ENCODE assay signal across 18 cellular contexts in the genomic region with DNA sequence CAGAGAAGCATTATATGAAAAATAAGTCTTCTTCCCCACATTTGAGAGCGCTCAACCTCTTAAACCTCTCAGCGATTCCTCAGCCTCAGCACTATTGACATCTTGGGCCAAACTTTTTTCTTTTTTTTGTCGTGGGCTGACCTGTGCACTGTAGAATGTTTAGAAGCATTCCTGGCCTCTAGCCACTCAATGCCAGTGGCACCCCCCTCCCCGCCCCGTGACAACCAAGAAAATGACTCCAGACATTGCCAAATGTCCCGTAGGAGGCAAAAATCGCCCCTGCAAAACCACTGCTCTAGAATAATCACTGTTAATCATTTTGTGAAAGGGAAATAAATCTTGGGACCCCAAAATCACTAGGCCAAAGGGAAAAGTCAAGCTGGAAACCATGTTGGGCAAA.
A peak's percentile ranks its signal among the peaks of the same experiment; 100 is the strongest.
DNase-seq lines count a peak whose midpoint lies in the region; ATAC-seq and TF ChIP-seq lines count a peak whose summit lies in the region.
"Had no signal": no experiment of that assay in that cellular context is flagged by ENCODE, and none has a peak within 500 bp of the region (broad histone marks: within the 10 kb centered on the region; RNA-seq: fewer than 3 reads in every experiment).

No MANE protein-coding gene starts in this region.

- dilution Hi-C loops in mammary epithelial cell (cut with HindIII; ENCODE audit: low sequenced_read_pairs) = no loop called here

- H3K4me1 Mint-ChIP-seq in MCF 10A (ENCODE audit: insufficient read depth, unreplicated experiment) = peaks cover 20% of the 10 kb centered on the region
- H3K4me1 Mint-ChIP-seq in memory B cell = peaks cover 50% of the 10 kb centered on the region
- H3K4me1 Mint-ChIP-seq in activated CD8-positive, alpha-beta T cell treated with anti-CD3 and anti-CD28 coated beads for 36 hours (ENCODE audit: low read depth) = peaks cover 4% of the 10 kb centered on the region

- BruUV-seq in mammary epithelial cell (replicated peaks; lab: Mats Ljungman, UMichigan) (no TSS peak), MCF 10A (replicated peaks; lab: Mats Ljungman, UMichigan) (no TSS peak)

- no peaks in the 10 kb centered on the region for H4K20me1 ChIP-seq in mammary epithelial cell (ENCODE audit: insufficient read depth, low read length)

- H3K4me3 Mint-ChIP-seq in MCF 10A (ENCODE audit: unreplicated experiment) = no peak overlapping the region
- H3K4me3 Mint-ChIP-seq in memory B cell = no peak overlapping the region
- H3K4me3 Mint-ChIP-seq in activated CD8-positive, alpha-beta T cell treated with anti-CD3 and anti-CD28 coated beads for 36 hours = no peak overlapping the region
- H3K4me3 Mint-ChIP-seq: activated CD4-positive, alpha-beta T cell treated with anti-CD3 and anti-CD28 coated beads, Interleukin-2, amount 10 ng/mL, durations not matched to agents 7 days and 5 days; CD4-positive, CD25-positive, alpha-beta regulatory T cell had no signal

- H3K9me3 ChIP-seq in mammary epithelial cell (replicated peaks; ENCODE audit: insufficient read depth, low read length) (no peaks in the 10 kb centered on the region), upper lobe of right lung (no peaks in the 10 kb centered on the region)
- H3K9me3 ChIP-seq: heart left ventricle, Peyer's patch, spleen, testis had no signal

- H3K4me1 ChIP-seq in mammary epithelial cell (ENCODE audit: insufficient read depth, low read length) (peaks cover 3% of the 10 kb centered on the region), upper lobe of right lung (peaks cover 9% of the 10 kb centered on the region)
- H3K4me1 ChIP-seq: testis had no signal

- ATAC-seq in memory B cell (ENCODE audit: low read depth) = no peak
- ATAC-seq in upper lobe of right lung = peak; percentile 54
- ATAC-seq in activated CD8-positive, alpha-beta T cell treated with anti-CD3 and anti-CD28 coated beads for 36 hours = no peak

- H3K27ac ChIP-seq in mammary epithelial cell (ENCODE audit: insufficient read depth, low read depth, low read length) = no peak overlapping the region
- H3K27ac ChIP-seq in angular gyrus (ENCODE audit: low read depth, low read length) = peak overlapping the region; percentile 24
- no peak overlapping the region for H3K27ac ChIP-seq in upper lobe of right lung
- H3K27ac ChIP-seq: 22Rv1, heart left ventricle, testis had no signal

- H3K36me3 ChIP-seq in mammary epithelial cell (ENCODE audit: insufficient read depth, low read length) (no peaks in the 10 kb centered on the region), upper lobe of right lung (no peaks in the 10 kb centered on the region)
- H3K36me3 ChIP-seq: heart left ventricle, Peyer's patch, spleen had no signal

- no peak overlapping the region for H3K9ac ChIP-seq in mammary epithelial cell (ENCODE audit: insufficient read depth, low read length)

- H3K27me3 Mint-ChIP-seq in MCF 10A (ENCODE audit: insufficient read depth, unreplicated experiment) (no peaks in the 10 kb centered on the region), memory B cell (no peaks in the 10 kb centered on the region)
- H3K27me3 Mint-ChIP-seq in activated CD8-positive, alpha-beta T cell treated with anti-CD3 and anti-CD28 coated beads for 36 hours = no peaks in the 10 kb centered on the region
- H3K27me3 Mint-ChIP-seq: activated CD4-positive, alpha-beta T cell treated with anti-CD3 and anti-CD28 coated beads, Interleukin-2, amount 10 ng/mL, durations not matched to agents 7 days and 5 days; CD4-positive, CD25-positive, alpha-beta regulatory T cell had no signal

- H3K4me2 ChIP-seq in mammary epithelial cell (ENCODE audit: insufficient read depth, low read depth, low read length) = no peak overlapping the region

- DNase-seq in mammary epithelial cell (no peak), MCF 10A (ENCODE audit: unreplicated experiment) (no peak), memory B cell (ENCODE audit: low spot score in 2 of 2) (no peak), upper lobe of right lung (no peak), D341Med (ENCODE audit: low spot score) (no peak)
- no peak for DNase-seq in activated CD4-positive, alpha-beta T cell treated with anti-CD3 and anti-CD28 coated beads for 1 hour
- DNase-seq in activated CD8-positive, alpha-beta T cell treated with anti-CD3 and anti-CD28 coated beads for 36 hours = no peak
- DNase-seq: activated CD4-positive, alpha-beta T cell treated with anti-CD3 and anti-CD28 coated beads, Interleukin-2, amount 10 ng/mL, durations not matched to agents 7 days and 5 days; activated gamma-delta T cell treated with Interleukin-2 at 50 U/mL for 16 hours; CD4-positive, CD25-positive, alpha-beta regulatory T cell; GOT3; heart left ventricle; stimulated activated CD8-positive, alpha-beta memory T cell treated with anti-CD3 and anti-CD28 coated beads, Interleukin-4, amount 100 ng/mL, for 48 hours; testis had no signal

- POLR2A ChIA-PET in MCF 10A (lab: Yijun Ruan, JAX) = interaction anchor here (0.6 to 1.3 kb wide), 5 partner anchors 19 to 142 kb away, joined by 3 read pairs; partner anchors contain the start of gene CPEB4
- POLR2A ChIA-PET in activated CD8-positive, alpha-beta T cell treated with anti-CD3 and anti-CD28 coated beads for 36 hours (lab: Charles Lee) = interaction anchor here (1.1 kb wide), 1 partner anchor 13 kb away, joined by 4 read pairs; no protein-coding TSS in a partner anchor

- CTCF ChIA-PET in mammary epithelial cell (lab: Charles Lee; ENCODE audit: low non-redundant PET) = no interaction called here
- CTCF ChIA-PET in MCF 10A (lab: Yijun Ruan, JAX) = interaction anchor here (0.5 to 1.3 kb wide), 8 partner anchors 10 to 229 kb away, joined by 3 to 4 read pairs (median 3); no protein-coding TSS in a partner anchor
- CTCF ChIA-PET in activated CD8-positive, alpha-beta T cell treated with anti-CD3 and anti-CD28 coated beads for 36 hours (lab: Charles Lee) = no interaction called here

- TF ChIP-seq CTCF in mammary epithelial cell (conservative IDR thresholded peaks at IDR 0.05 in 1 of 2, IDR thresholded peaks at IDR 0.05 in 1 of 2; ENCODE audit: extremely low read depth in 1 of 2, insufficient read depth in 1 of 2, low read depth in 1 of 2, low read length in 2 of 2) (no peak), MCF 10A (IDR thresholded peaks at IDR 0.05; ENCODE audit: unreplicated experiment) (no peak), upper lobe of right lung (IDR thresholded peaks at IDR 0.05) (no peak)
- no peak for TF ChIP-seq CTCF in activated CD8-positive, alpha-beta T cell treated with anti-CD3 and anti-CD28 coated beads for 36 hours (IDR thresholded peaks at IDR 0.05)

- H3K79me2 ChIP-seq in mammary epithelial cell (ENCODE audit: insufficient read depth, low read length) = no peaks in the 10 kb centered on the region

- H3K27me3 ChIP-seq in mammary epithelial cell (ENCODE audit: insufficient read depth, low read length) (no peaks in the 10 kb centered on the region), upper lobe of right lung (no peaks in the 10 kb centered on the region)
- H3K27me3 ChIP-seq: heart left ventricle, Peyer's patch, spleen, testis had no signal

- no peaks in the 10 kb centered on the region for H3K9me3 Mint-ChIP-seq in MCF 10A (ENCODE audit: unreplicated experiment)
- H3K9me3 Mint-ChIP-seq in memory B cell = no peaks in the 10 kb centered on the region
- no peaks in the 10 kb centered on the region for H3K9me3 Mint-ChIP-seq in activated CD8-positive, alpha-beta T cell treated with anti-CD3 and anti-CD28 coated beads for 36 hours
- H3K9me3 Mint-ChIP-seq: activated CD4-positive, alpha-beta T cell treated with anti-CD3 and anti-CD28 coated beads, Interleukin-2, amount 10 ng/mL, durations not matched to agents 7 days and 5 days; CD4-positive, CD25-positive, alpha-beta regulatory T cell had no signal

- no peak overlapping the region for H3K27ac Mint-ChIP-seq in MCF 10A (ENCODE audit: low read depth, unreplicated experiment)
- H3K27ac Mint-ChIP-seq in memory B cell = peak overlapping the region; percentile 88
- no peak overlapping the region for H3K27ac Mint-ChIP-seq in activated CD8-positive, alpha-beta T cell treated with anti-CD3 and anti-CD28 coated beads for 36 hours
- H3K27ac Mint-ChIP-seq: activated CD4-positive, alpha-beta T cell treated with anti-CD3 and anti-CD28 coated beads, Interleukin-2, amount 10 ng/mL, durations not matched to agents 7 days and 5 days had no signal

- WGBS in mammary epithelial cell (ENCODE audit: low coverage, missing lambda C conversion rate) = 29% methylated on average over 7 of the region's 7 CpGs

- H2AFZ ChIP-seq in mammary epithelial cell (ENCODE audit: low read depth, low read length) = peak overlapping the region; percentile 43

- in situ Hi-C loops in mammary epithelial cell (cut with MboI; ENCODE audit: low sequenced_read_pairs in 2 of 2) = no loop called here

- intact Hi-C loops in mammary epithelial cell (cut with micrococcal nuclease) (no loop called here), MCF 10A (cut with micrococcal nuclease) (no loop called here), upper lobe of right lung (cut with DNase I) (no loop called here)
- intact Hi-C loops in activated CD8-positive, alpha-beta T cell treated with anti-CD3 and anti-CD28 coated beads for 36 hours (cut with micrococcal nuclease) = no loop called here

- no peak overlapping the region for H3K4me3 ChIP-seq in mammary epithelial cell (replicated peaks in 1 of 3; ENCODE audit: insufficient read depth in 1 of 3, low read depth in 2 of 3, low read length in 3 of 3)
- H3K4me3 ChIP-seq in upper lobe of right lung = no peak overlapping the region
- H3K4me3 ChIP-seq: heart left ventricle, Peyer's patch, testis had no signal

- H3K36me3 Mint-ChIP-seq in MCF 10A (ENCODE audit: insufficient read depth, unreplicated experiment) (no peaks in the 10 kb centered on the region), memory B cell (no peaks in the 10 kb centered on the region)
- H3K36me3 Mint-ChIP-seq in activated CD8-positive, alpha-beta T cell treated with anti-CD3 and anti-CD28 coated beads for 36 hours (ENCODE audit: low read depth) = no peaks in the 10 kb centered on the region
- H3K36me3 Mint-ChIP-seq: CD4-positive, CD25-positive, alpha-beta regulatory T cell had no signal
